12 cellular contexts compared by ENCODE assay signal in genomic region chr5:141941307-141941706, GRCh38. TPM values are rescaled to one million over a fixed set of nuclear protein-coding genes. Genes with fewer than 3 reads are reported as not detected.
A peak's percentile ranks its signal among the peaks of the same experiment; 100 is the strongest.
DNase-seq lines count a peak whose midpoint lies in the region; ATAC-seq lines count a peak whose summit lies in the region.
"Had no signal": no experiment of that assay in that cellular context is flagged by ENCODE, and none has a peak within 500 bp of the region (broad histone marks: within the 10 kb centered on the region; RNA-seq: fewer than 3 reads in every experiment).

No MANE protein-coding gene starts in this region.

- ATAC-seq in right cardiac atrium: peak; percentile 34 to 56
- no peak for ATAC-seq in HG02981 (IDR thresholded peaks at IDR 0.05; ENCODE audit: unreplicated experiment)

- peak overlapping the region; percentile 46 for H3K27ac ChIP-seq in right cardiac atrium (ENCODE audit: low read length)
- H3K27ac ChIP-seq: 22Rv1 had no signal

- WGBS in right cardiac atrium: 55% methylated on average over 6 of the region's 6 CpGs

- H3K9me3 ChIP-seq in adipocyte (ENCODE audit: control insufficient read depth, low read length) (no peaks in the 10 kb centered on the region), right cardiac atrium (ENCODE audit: control insufficient read depth, low read length) (no peaks in the 10 kb centered on the region)

- intact Hi-C loops in right cardiac atrium (cut with DNase I): no loop called here

- DNase-seq in DMS 273 (lab: John Stamatoyannopoulos, UW; ENCODE audit: unreplicated experiment): peak; percentile 40
- no peak for DNase-seq in DMS 273 treated with DMSO at 0.1 percent for 48 hours (lab: John Stamatoyannopoulos, UW)
- no peak for DNase-seq in adipocyte (ENCODE audit: low read depth)
- peak in 1 of 3 donors; percentile 30 for DNase-seq in right cardiac atrium
- peak; percentile 26 for DNase-seq in stromal cell of bone marrow (ENCODE audit: low read depth)
- DNase-seq in MV-4-11 (lab: John Stamatoyannopoulos, UW): no peak
- no peak for DNase-seq in CD1c-positive myeloid dendritic cell (ENCODE audit: extremely low spot score)
- DNase-seq: activated effector memory CD4-positive, alpha-beta T cell treated with anti-CD3 and anti-CD28 coated beads, Interleukin-2, amount 50 U/mL, for 16 hours; NCI-H226 had no signal

- peak overlapping the region; percentile 54 for H3K9ac ChIP-seq in adipocyte (ENCODE audit: low read length)

- H3K4me1 ChIP-seq in adipocyte (ENCODE audit: control insufficient read depth, insufficient read depth, low read length) (peaks cover 35% of the 10 kb centered on the region), right cardiac atrium (ENCODE audit: control insufficient read depth, insufficient read depth, low read length) (peaks cover 13% of the 10 kb centered on the region)

- H3K27me3 ChIP-seq in adipocyte (replicated peaks; ENCODE audit: control insufficient read depth, insufficient read depth, low read length) (peaks cover 2% of the 10 kb centered on the region), right cardiac atrium (ENCODE audit: control insufficient read depth, insufficient read depth) (no peaks in the 10 kb centered on the region)

- H3K36me3 ChIP-seq in adipocyte (ENCODE audit: control insufficient read depth, insufficient read depth, low read length, severe bottlenecking): peaks cover 30% of the 10 kb centered on the region

- H3K4me3 ChIP-seq in adipocyte (ENCODE audit: low read length) (no peak overlapping the region), right cardiac atrium (ENCODE audit: low read length) (no peak overlapping the region)

RNA-seq across cellular contexts. Expression of gene PCDH12, which starts 16.7 kb away (rescaled TPM):
- total RNA-seq in right cardiac atrium: 1 to 10 TPM; 4.1 to 7.9 (median 6.7) TPM
- polyA plus RNA-seq in right cardiac atrium: 3.0 TPM
- total RNA-seq: HT-29 had no signal

RNA-seq across cellular contexts. Expression of gene DELE1, which starts 17.6 kb away (rescaled TPM):
- 100 to 1,000 TPM in 2 of 4 donors, 10 to 100 TPM in 2; 82.6 to 109 (median 99.2) TPM for total RNA-seq in right cardiac atrium
- 62.0 TPM for polyA plus RNA-seq in right cardiac atrium

RNA-seq across cellular contexts. Expression of gene RNF14, which starts 27.6 kb away (rescaled TPM):
- total RNA-seq in right cardiac atrium: 100 to 1,000 TPM in 2 of 4 donors, 10 to 100 TPM in 2; 90.7 to 105 (median 97.7) TPM
- polyA plus RNA-seq in right cardiac atrium: 36.3 TPM

Comparison
In these comparisons a context has a peak if more than half of its experiments do, and no peak if none do; other contexts are left out.
1. DNase-seq: peak in DMS 273 (single experiment) and stromal cell of bone marrow (single experiment); none in DMS 273 treated with DMSO at 0.1 percent for 48 hours (single experiment), adipocyte (single experiment), MV-4-11 (single experiment) and CD1c-positive myeloid dendritic cell (single experiment).